Comparison of ENCODE assay signal across 24 cellular contexts in the genomic region with DNA sequence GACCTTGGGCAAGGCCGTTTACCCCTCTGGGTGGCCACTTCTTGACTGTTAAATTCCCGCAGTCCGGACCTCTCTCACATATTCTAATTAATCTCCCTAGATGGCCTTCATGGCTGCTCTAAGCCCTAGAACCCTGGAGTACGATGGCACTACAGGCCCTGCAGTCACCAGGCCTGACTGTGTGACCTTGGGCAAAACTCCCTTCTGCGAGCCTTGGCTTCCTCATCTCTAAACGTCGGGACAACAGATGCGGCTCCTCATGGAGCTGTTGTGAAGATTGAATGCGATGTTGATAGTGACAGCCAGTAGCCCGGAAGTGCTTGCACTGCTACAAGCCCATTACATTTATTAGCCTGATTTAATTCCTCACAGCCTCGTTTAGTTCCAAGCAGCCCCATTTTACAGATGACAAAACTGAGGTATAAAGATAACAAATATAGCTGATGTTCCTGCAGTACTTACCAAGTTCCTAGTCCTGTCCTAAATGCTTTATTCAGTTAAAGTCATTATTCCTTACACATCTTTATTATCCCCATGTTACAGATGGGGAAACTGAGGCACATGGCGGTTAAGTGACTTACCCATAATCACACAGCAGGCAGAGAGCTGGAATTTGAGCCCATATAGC. TPM values are rescaled to one million over a fixed set of nuclear protein-coding genes. Genes with fewer than 3 reads are reported as not detected.
DNase-seq lines count a peak whose midpoint lies in the region; ATAC-seq and TF ChIP-seq lines count a peak whose summit lies in the region.
"Had no signal": no experiment of that assay in that cellular context is flagged by ENCODE, and none has a peak within 500 bp of the region (broad histone marks: within the 10 kb centered on the region; RNA-seq: fewer than 3 reads in every experiment).

No MANE protein-coding gene starts in this region.

- H3K4me2 ChIP-seq in mammary epithelial cell (ENCODE audit: insufficient read depth, low read depth, low read length) = no peak overlapping the region

- H3K4me1 ChIP-seq in breast epithelium (peaks cover 13 to 47% of the 10 kb centered on the region in 2 donors), mammary epithelial cell (ENCODE audit: insufficient read depth, low read length) (peaks cover 28% of the 10 kb centered on the region), heart right ventricle (peaks cover 4 to 29% (median 16%) of the 10 kb centered on the region in 9 donors)

- H3K36me3 ChIP-seq in breast epithelium (no peaks in the 10 kb centered on the region), mammary epithelial cell (ENCODE audit: insufficient read depth, low read length) (peaks cover 8% of the 10 kb centered on the region), heart right ventricle (peaks cover 0 to 24% (median 0%) of the 10 kb centered on the region in 9 donors)
- H3K36me3 ChIP-seq: SJSA1 had no signal

- peaks cover 57% of the 10 kb centered on the region for H3K79me2 ChIP-seq in mammary epithelial cell (ENCODE audit: insufficient read depth, low read length)

- H3K4me3 Mint-ChIP-seq in brain = peak overlapping the region in 3 of 5 experiments; percentile 36 to 80 (median 60)
- H3K4me3 Mint-ChIP-seq in nephron progenitor cell = peak overlapping the region; percentile 32
- peak overlapping the region; percentile 63 for H3K4me3 Mint-ChIP-seq in type B pancreatic cell
- no peak overlapping the region for H3K4me3 Mint-ChIP-seq in activated naive CD4-positive, alpha-beta T cell treated with anti-CD3 and anti-CD28 coated beads for 36 hours

- TF ChIP-seq CTCF in breast epithelium (IDR thresholded peaks at IDR 0.05) = no peak
- TF ChIP-seq CTCF in mammary epithelial cell (conservative IDR thresholded peaks at IDR 0.05 in 1 of 2, IDR thresholded peaks at IDR 0.05 in 1 of 2; ENCODE audit: extremely low read depth in 1 of 2, insufficient read depth in 1 of 2, low read depth in 1 of 2, low read length in 2 of 2) = no peak
- TF ChIP-seq CTCF in brain (conservative IDR thresholded peaks at IDR 0.05) = no peak
- no peak for TF ChIP-seq CTCF in nephron progenitor cell (IDR thresholded peaks at IDR 0.05)
- TF ChIP-seq CTCF in type B pancreatic cell (conservative IDR thresholded peaks at IDR 0.05) = no peak
- TF ChIP-seq CTCF in heart right ventricle (IDR thresholded peaks at IDR 0.05) = no peak

- H3K27ac Mint-ChIP-seq in brain (peak overlapping the region in 3 of 5 experiments; percentile 38 to 78 (median 52)), nephron progenitor cell (no peak overlapping the region), type B pancreatic cell (peak overlapping the region; percentile 70)
- H3K27ac Mint-ChIP-seq in activated naive CD4-positive, alpha-beta T cell treated with anti-CD3 and anti-CD28 coated beads for 36 hours = no peak overlapping the region

- intact Hi-C loops in breast epithelium (cut with DNase I; ENCODE audit: low total_unique reads) = no loop called here
- intact Hi-C loops in mammary epithelial cell (cut with micrococcal nuclease) = no loop called here
- intact Hi-C loops in activated naive CD4-positive, alpha-beta T cell treated with anti-CD3 and anti-CD28 coated beads for 36 hours (cut with micrococcal nuclease) = no loop called here
- intact Hi-C loops in heart right ventricle (cut with DNase I) = no loop called here

- no TSS peak for BruUV-seq in mammary epithelial cell (replicated peaks; lab: Mats Ljungman, UMichigan)

- H3K4me1 Mint-ChIP-seq in brain (peaks cover 82% of the 10 kb centered on the region), nephron progenitor cell (peaks cover 92% of the 10 kb centered on the region), type B pancreatic cell (ENCODE audit: unreplicated experiment) (peaks cover 59% of the 10 kb centered on the region)
- peaks cover 2% of the 10 kb centered on the region for H3K4me1 Mint-ChIP-seq in activated naive CD4-positive, alpha-beta T cell treated with anti-CD3 and anti-CD28 coated beads for 36 hours (ENCODE audit: low read depth)

- no peak overlapping the region for H3K9ac ChIP-seq in mammary epithelial cell (ENCODE audit: insufficient read depth, low read length)

- DNase-seq in breast epithelium (ENCODE audit: low spot score in 2 of 2) = no peak
- no peak for DNase-seq in mammary epithelial cell
- DNase-seq in nephron progenitor cell = no peak
- no peak for DNase-seq in type B pancreatic cell (ENCODE audit: extremely low spot score, unreplicated experiment)
- DNase-seq in activated naive CD4-positive, alpha-beta T cell treated with anti-CD3 and anti-CD28 coated beads for 36 hours = no peak
- no peak for DNase-seq in heart right ventricle
- no peak for DNase-seq in islet precursor cell
- DNase-seq: ACHN, BE2C, Calu3, H7, Kasumi-1, MV-4-11, NCI-H1105, NCI-H1436 treated with DMSO at 0.1 percent for 48 hours, NCI-H1930, NCI-H2107, NCI-H524 treated with DMSO at 0.1 percent for 48 hours, NCI-H774 had no signal

- no peaks in the 10 kb centered on the region for H4K20me1 ChIP-seq in mammary epithelial cell (ENCODE audit: insufficient read depth, low read length)

- no peaks in the 10 kb centered on the region for H3K27me3 Mint-ChIP-seq in brain
- H3K27me3 Mint-ChIP-seq in nephron progenitor cell (ENCODE audit: low read depth, poor library complexity) = no peaks in the 10 kb centered on the region
- H3K27me3 Mint-ChIP-seq in type B pancreatic cell = no peaks in the 10 kb centered on the region
- peaks cover 21% of the 10 kb centered on the region for H3K27me3 Mint-ChIP-seq in activated naive CD4-positive, alpha-beta T cell treated with anti-CD3 and anti-CD28 coated beads for 36 hours (ENCODE audit: low read depth)

- dilution Hi-C loops in mammary epithelial cell (cut with HindIII; ENCODE audit: low sequenced_read_pairs) = no loop called here

- H3K9me3 ChIP-seq in breast epithelium (no peaks in the 10 kb centered on the region), mammary epithelial cell (replicated peaks; ENCODE audit: insufficient read depth, low read length) (no peaks in the 10 kb centered on the region), heart right ventricle (no peaks in the 10 kb centered on the region)
- H3K9me3 ChIP-seq: BE2C, SJSA1 had no signal

- H3K4me3 ChIP-seq in breast epithelium (no peak overlapping the region), mammary epithelial cell (replicated peaks in 1 of 3; ENCODE audit: insufficient read depth in 1 of 3, low read depth in 2 of 3, low read length in 3 of 3) (no peak overlapping the region), heart right ventricle (no peak overlapping the region)
- H3K4me3 ChIP-seq: SJSA1 had no signal

- no peak overlapping the region for H2AFZ ChIP-seq in mammary epithelial cell (ENCODE audit: low read depth, low read length)

- H3K27ac ChIP-seq in breast epithelium = peak overlapping the region; percentile 33 to 53
- H3K27ac ChIP-seq in mammary epithelial cell (ENCODE audit: insufficient read depth, low read depth, low read length) = no peak overlapping the region
- H3K27ac ChIP-seq in heart right ventricle = no peak overlapping the region
- H3K27ac ChIP-seq: 22Rv1, SJSA1 had no signal

- in situ Hi-C loops in mammary epithelial cell (cut with MboI; ENCODE audit: low sequenced_read_pairs in 2 of 2) = no loop called here

- CTCF ChIA-PET in mammary epithelial cell (lab: Charles Lee; ENCODE audit: low non-redundant PET) = no interaction called here
- CTCF ChIA-PET in activated naive CD4-positive, alpha-beta T cell treated with anti-CD3 and anti-CD28 coated beads for 36 hours (lab: Charles Lee) = interaction anchor here (1.3 kb wide), 1 partner anchor 10 kb away, joined by 3 read pairs; a partner anchor contains a TSS

- H3K9me3 Mint-ChIP-seq in brain (no peaks in the 10 kb centered on the region), nephron progenitor cell (no peaks in the 10 kb centered on the region), type B pancreatic cell (no peaks in the 10 kb centered on the region)
- no peaks in the 10 kb centered on the region for H3K9me3 Mint-ChIP-seq in activated naive CD4-positive, alpha-beta T cell treated with anti-CD3 and anti-CD28 coated beads for 36 hours
- H3K9me3 Mint-ChIP-seq: CD14-positive monocyte had no signal

- TF ChIP-seq POLR2A in breast epithelium (IDR thresholded peaks at IDR 0.05) = no peak

- H3K27me3 ChIP-seq in breast epithelium (no peaks in the 10 kb centered on the region), mammary epithelial cell (ENCODE audit: insufficient read depth, low read length) (no peaks in the 10 kb centered on the region), heart right ventricle (peaks cover 0 to 29% (median 13%) of the 10 kb centered on the region in 7 donors)
- H3K27me3 ChIP-seq: BE2C, SJSA1 had no signal

- no peak for ATAC-seq in heart right ventricle
- ATAC-seq: Right ventricle myocardium inferior had no signal

- peaks cover 30% of the 10 kb centered on the region for H3K36me3 Mint-ChIP-seq in brain
- peaks cover 32% of the 10 kb centered on the region for H3K36me3 Mint-ChIP-seq in nephron progenitor cell (ENCODE audit: low read depth)
- peaks cover 21% of the 10 kb centered on the region for H3K36me3 Mint-ChIP-seq in type B pancreatic cell
- no peaks in the 10 kb centered on the region for H3K36me3 Mint-ChIP-seq in activated naive CD4-positive, alpha-beta T cell treated with anti-CD3 and anti-CD28 coated beads for 36 hours (ENCODE audit: low read depth)

- 67% methylated on average over 12 of the region's 12 CpGs for WGBS in mammary epithelial cell (ENCODE audit: low coverage, missing lambda C conversion rate)
- 78 to 86% methylated on average over 12 of the region's 12 CpGs for WGBS in heart right ventricle, 2 donors

RNA-seq across cellular contexts. Expression of a gene that starts 10.3 kb away (rescaled TPM):
- 10 to 100 TPM in 1 of 3 donors, 1 to 10 TPM in 1, under 1 TPM in 1; 0.32 to 25.3 (median 7.9) TPM for total RNA-seq in breast epithelium
- total RNA-seq in mammary epithelial cell = 10 to 100 TPM; 17.6 to 45.2 TPM
- polyA plus RNA-seq in mammary epithelial cell = 8.2 TPM
- polyA minus RNA-seq in mammary epithelial cell = 16.6 TPM
- 17.0 TPM for polyA plus RNA-seq in brain (ENCODE audit: insufficient read depth, low read depth, low replicate concordance)
- total RNA-seq in type B pancreatic cell (ENCODE audit: low replicate concordance) = 57.7 and 65.0 TPM in 2 replicates
- not detected for total RNA-seq in activated naive CD4-positive, alpha-beta T cell treated with anti-CD3 and anti-CD28 coated beads for 36 hours
- total RNA-seq in heart right ventricle = 1 to 10 TPM in 7 of 10 donors, under 1 TPM in 3; 0.38 to 4.0 (median 2.3) TPM
- under 1 TPM; 0.51 to 0.96 TPM for polyA plus RNA-seq in heart right ventricle

Comparison
In these comparisons a context has a peak if more than half of its experiments do, and no peak if none do; other contexts are left out.
1. H3K27ac ChIP-seq: peak in breast epithelium (2 of 2); none in mammary epithelial cell (single experiment) and heart right ventricle (0 of 10).
2. H3K27ac Mint-ChIP-seq: peak in brain (3 of 5) and type B pancreatic cell (single experiment); none in nephron progenitor cell (single experiment) and activated naive CD4-positive, alpha-beta T cell treated with anti-CD3 and anti-CD28 coated beads for 36 hours (single experiment).